In genomic region chr4:153257151-153257620, GRCh38 we compare ENCODE assay signal across 9 cellular contexts.
DNase-seq lines count a peak whose midpoint lies in the region; ATAC-seq and TF ChIP-seq lines count a peak whose summit lies in the region.
"Had no signal": no experiment of that assay in that cellular context is flagged by ENCODE, and none has a peak within 500 bp of the region (broad histone marks: within the 10 kb centered on the region; RNA-seq: fewer than 3 reads in every experiment).

No MANE protein-coding gene starts in this region.

- H3K27me3 ChIP-seq in brain microvascular endothelial cell (replicated peaks), result no peaks in the 10 kb centered on the region
- H3K27me3 ChIP-seq in layer of hippocampus (ENCODE audit: control insufficient read depth, insufficient read depth, low read length), result no peaks in the 10 kb centered on the region

- DNase-seq in C1 segment of cervical spinal cord (lab: John Stamatoyannopoulos, UW) (peak in 13 of 14 donors; percentile 7 to 94 (median 52)), NCI-H69 (lab: John Stamatoyannopoulos, UW) (peak; percentile 81), brain microvascular endothelial cell (peak; percentile 83), superior temporal gyrus (ENCODE audit: extremely low spot score) (peak; percentile 86), NCI-H2029 treated with DMSO at 0.1 percent for 48 hours (lab: John Stamatoyannopoulos, UW) (no peak), GDM1 (lab: John Stamatoyannopoulos, UW) (no peak)

- no peak for TF ChIP-seq CTCF in brain microvascular endothelial cell (IDR thresholded peaks at IDR 0.05; ENCODE audit: low read depth, low read length, missing control alignments)

- peak; percentile 52 for ATAC-seq in GM21423 (IDR thresholded peaks at IDR 0.05; ENCODE audit: unreplicated experiment)

- in situ Hi-C loops in brain microvascular endothelial cell (cut with HindIII; ENCODE audit: low pct_ligation_motif_present, low sequenced_read_pairs), result no loop called here

- H3K27ac ChIP-seq in brain microvascular endothelial cell (peak overlapping the region; percentile 33), layer of hippocampus (ENCODE audit: low read depth, low read length) (peak overlapping the region; percentile 39)

- no peaks in the 10 kb centered on the region for H3K36me3 ChIP-seq in brain microvascular endothelial cell (replicated peaks)
- H3K36me3 ChIP-seq: HAP-1 had no signal

- H3K4me3 ChIP-seq in brain microvascular endothelial cell (ENCODE audit: low read depth, low read length), result peak overlapping the region; percentile 47
- H3K4me3 ChIP-seq: HAP-1 had no signal

Comparison
In these comparisons a context has a peak if more than half of its experiments do, and no peak if none do; other contexts are left out.
1. DNase-seq: peak in C1 segment of cervical spinal cord (13 of 14), NCI-H69 (single experiment), brain microvascular endothelial cell (single experiment) and superior temporal gyrus (single experiment); none in NCI-H2029 treated with DMSO at 0.1 percent for 48 hours (single experiment) and GDM1 (single experiment).